ENCODE assay signal across 6 cellular contexts in genomic region chr15:85875756-85876155, GRCh38.
"Had no signal": no experiment of that assay in that cellular context is flagged by ENCODE, and none has a peak within 500 bp of the region (broad histone marks: within the 10 kb centered on the region; RNA-seq: fewer than 3 reads in every experiment).

No MANE protein-coding gene starts in this region.

- H3K4me3 ChIP-seq: K562 had no signal

- ATAC-seq: HepG2, K562 had no signal

- H3K9me3 Mint-ChIP-seq: IgD-negative memory B cell had no signal

- DNase-seq: IMR-90, KBM-7 had no signal

- H3K36me3 Mint-ChIP-seq: IgD-negative memory B cell had no signal

- H3K27ac ChIP-seq: HL-60 had no signal

- H3K27ac Mint-ChIP-seq: IgD-negative memory B cell had no signal

- H3K4me3 Mint-ChIP-seq: IgD-negative memory B cell had no signal

- H3K4me1 Mint-ChIP-seq: IgD-negative memory B cell had no signal
